Comparison of ENCODE assay signal across 8 cellular contexts in genomic region chr11:94417386-94417987, GRCh38. TPM values are rescaled to one million over a fixed set of nuclear protein-coding genes. Genes with fewer than 3 reads are reported as not detected.
DNase-seq lines count a peak whose midpoint lies in the region; ATAC-seq and TF ChIP-seq lines count a peak whose summit lies in the region.

No MANE protein-coding gene starts in this region.

- ATAC-seq in HG02884 (IDR thresholded peaks at IDR 0.05; ENCODE audit: unreplicated experiment) (peak; percentile 48), left lobe of liver (peak; percentile 68), HG03045 (IDR thresholded peaks at IDR 0.05; ENCODE audit: unreplicated experiment) (no peak), HG02973 (IDR thresholded peaks at IDR 0.05; ENCODE audit: unreplicated experiment) (no peak)

- DNase-seq in AG09319 (ENCODE audit: extremely low read depth, low read depth) = peak; percentile 11
- DNase-seq in amniotic stem cell (lab: John Stamatoyannopoulos, UW) = peak; percentile 33
- DNase-seq in left lobe of liver (ENCODE audit: low spot score) = no peak
- DNase-seq in MV-4-11 (lab: John Stamatoyannopoulos, UW) = no peak
- DNase-seq in activated effector memory CD4-positive, alpha-beta T cell treated with anti-CD3 and anti-CD28 coated beads, Interleukin-2, amount 50 U/mL, for 16 hours = no peak

- peak; percentile 68 for TF ChIP-seq CTCF in AG09319 (IDR thresholded peaks at IDR 0.05; ENCODE audit: low read depth, low read length)

RNA-seq across cellular contexts. Expression of gene GPR83, which starts 16.3 kb away (rescaled TPM):
- total RNA-seq in left lobe of liver = 0.28 TPM

Comparison
In these comparisons a context has a peak if more than half of its experiments do, and no peak if none do; other contexts are left out.
1. DNase-seq: peak in AG09319 (single experiment) and amniotic stem cell (single experiment); none in left lobe of liver (single experiment), MV-4-11 (single experiment) and activated effector memory CD4-positive, alpha-beta T cell treated with anti-CD3 and anti-CD28 coated beads, Interleukin-2, amount 50 U/mL, for 16 hours (single experiment).
2. ATAC-seq: peak in HG02884 (single experiment) and left lobe of liver (single experiment); none in HG03045 (single experiment) and HG02973 (single experiment).